In genomic region chr11:5107285-5107684, GRCh38 we compare ENCODE assay signal across 18 cellular contexts. TPM values are rescaled to one million over a fixed set of nuclear protein-coding genes. Genes with fewer than 3 reads are reported as not detected.
DNase-seq lines count a peak whose midpoint lies in the region; ATAC-seq, FAIRE-seq and TF ChIP-seq lines count a peak whose summit lies in the region.
"Had no signal": no experiment of that assay in that cellular context is flagged by ENCODE, and none has a peak within 500 bp of the region (broad histone marks: within the 10 kb centered on the region; RNA-seq: fewer than 3 reads in every experiment).

No MANE protein-coding gene starts in this region.

- 0 out of 2 replicates have a peak, but pooled peaks cover 3% of the 10 kb centered on the region for H3K27me3 ChIP-seq in OCI-LY3 (ENCODE audit: low read depth, low read length)
- H3K27me3 ChIP-seq in H1 (replicated peaks in 1 of 4; ENCODE audit: control insufficient read depth in 3 of 4, extremely low read depth in 1 of 4, insufficient read depth in 3 of 4, low read length in 3 of 4), result no peaks in the 10 kb centered on the region
- H3K27me3 ChIP-seq in stomach, result peaks cover 0 to 4% (median 0%) of the 10 kb centered on the region in 3 donors
- H3K27me3 ChIP-seq: BLaER1 treated with 17β-estradiol and CSF1 and Interleukin-3, amounts not matched to agents 10 nM and 100 nM had no signal

- no peak for FAIRE-seq in H1 (lab: Jason Lieb, UNC)
- FAIRE-seq: GM12892, H54 had no signal

- H4K8ac ChIP-seq in H1 (ENCODE audit: extremely low read depth, insufficient read depth, low read length), result no peak overlapping the region

- H3K4me3 ChIP-seq in OCI-LY3 (ENCODE audit: low read length), result no peak overlapping the region
- no peak overlapping the region for H3K4me3 ChIP-seq in H1 (ENCODE audit: extremely low read depth in 1 of 4, insufficient read depth in 2 of 4, low read depth in 3 of 4, low read length in 4 of 4)
- no peak overlapping the region for H3K4me3 ChIP-seq in mucosa of descending colon
- H3K4me3 ChIP-seq in stomach, result no peak overlapping the region
- H3K4me3 ChIP-seq: BLaER1 treated with 17β-estradiol and CSF1 and Interleukin-3, amounts not matched to agents 10 nM and 100 nM had no signal

- H4K91ac ChIP-seq in H1 (replicated peaks; ENCODE audit: insufficient read length, low read length), result no peak overlapping the region

- no peak overlapping the region for H2BK12ac ChIP-seq in H1 (ENCODE audit: low read depth, low read length)

- H2BK20ac ChIP-seq in H1 (ENCODE audit: low read length), result no peak overlapping the region

- no peak overlapping the region for H3K14ac ChIP-seq in H1 (ENCODE audit: insufficient read length)

- no peaks in the 10 kb centered on the region for H3K36me3 ChIP-seq in OCI-LY3 (replicated peaks; ENCODE audit: low read depth, low read length)
- no peaks in the 10 kb centered on the region for H3K36me3 ChIP-seq in H1 (ENCODE audit: control insufficient read depth in 2 of 4, insufficient read depth in 4 of 4, low read length in 3 of 4)
- H3K36me3 ChIP-seq in mucosa of descending colon (ENCODE audit: low read depth), result no peaks in the 10 kb centered on the region
- no peaks in the 10 kb centered on the region for H3K36me3 ChIP-seq in stomach
- H3K36me3 ChIP-seq: BLaER1 treated with 17β-estradiol and CSF1 and Interleukin-3, amounts not matched to agents 10 nM and 100 nM had no signal

- no peak for TF ChIP-seq CTCF in OCI-LY3 (IDR thresholded peaks at IDR 0.05; ENCODE audit: low read depth, low read length)
- no peak for TF ChIP-seq CTCF in H1 (IDR thresholded peaks at IDR 0.05; ENCODE audit: control extremely low read depth in 1 of 3, insufficient read depth in 1 of 3, low read depth in 1 of 3, low read length in 3 of 3)
- TF ChIP-seq CTCF in mucosa of descending colon (IDR thresholded peaks at IDR 0.05), result no peak
- no peak for TF ChIP-seq CTCF in stomach (IDR thresholded peaks at IDR 0.05)

- H3K4me1 ChIP-seq in OCI-LY3 (ENCODE audit: low read length) (peaks cover 6% of the 10 kb centered on the region), H1 (replicated peaks in 1 of 4; ENCODE audit: control insufficient read depth in 3 of 4, insufficient read depth in 4 of 4, low read length in 3 of 4) (no peaks in the 10 kb centered on the region), mucosa of descending colon (ENCODE audit: low read depth) (no peaks in the 10 kb centered on the region), stomach (no peaks in the 10 kb centered on the region)
- H3K4me1 ChIP-seq: BLaER1 treated with 17β-estradiol and CSF1 and Interleukin-3, amounts not matched to agents 10 nM and 100 nM had no signal

- H2AK5ac ChIP-seq in H1 (ENCODE audit: low read depth, low read length), result no peak overlapping the region

- H2AFZ ChIP-seq in OCI-LY3 (ENCODE audit: low read depth, low read length) (no peak overlapping the region), H1 (ENCODE audit: low read length) (peak overlapping the region; percentile 90)

- H3K23me2 ChIP-seq in H1 (ENCODE audit: low read depth, low read length), result no peaks in the 10 kb centered on the region; the same call in 1 of the 2 replicates

- no peak overlapping the region for H3K4ac ChIP-seq in H1 (replicated peaks; ENCODE audit: insufficient read length, low read depth, low read length)

- no peak overlapping the region for H2BK15ac ChIP-seq in H1 (ENCODE audit: low read length)

- H3K79me2 ChIP-seq in OCI-LY3 (ENCODE audit: low read length), result no peaks in the 10 kb centered on the region
- no peaks in the 10 kb centered on the region for H3K79me2 ChIP-seq in H1 (ENCODE audit: control insufficient read depth in 1 of 2, insufficient read depth in 2 of 2, low read length in 2 of 2)

- intact Hi-C loops in mucosa of descending colon (cut with DNase I, micrococcal nuclease) (no loop called here), stomach (cut with DNase I; ENCODE audit: low total_unique reads) (no loop called here)

- ATAC-seq in HG03097 (IDR thresholded peaks at IDR 0.05; ENCODE audit: low FRiP score, unreplicated experiment) (no peak), mucosa of descending colon (no peak)
- ATAC-seq: HCT116 had no signal

- H3K56ac ChIP-seq in H1 (replicated peaks; ENCODE audit: insufficient read length, low read depth, low read length), result no peak overlapping the region

- WGBS in H1 (ENCODE audit: extremely low coverage in 1 of 2, insufficient coverage in 1 of 2, insufficient read length in 1 of 2, insufficient replicate concordance in 2 of 2, low coverage in 1 of 2, low lambda C conversion rate in 2 of 2, missing lambda C conversion rate in 1 of 2), 2 experiments, result 80% methylated on average over 3 of the region's 3 CpGs; no CpG with 5 or more reads in 1 of the 2 experiments
- 59 to 77% (median 72%) methylated on average over 3 of the region's 3 CpGs for WGBS in stomach, 5 donors

- H3K9ac ChIP-seq in OCI-LY3 (ENCODE audit: low read length), result no peak overlapping the region
- no peak overlapping the region for H3K9ac ChIP-seq in H1 (replicated peaks in 1 of 4; ENCODE audit: extremely low read depth in 1 of 4, low read depth in 3 of 4, low read length in 3 of 4)
- H3K9ac ChIP-seq: BLaER1 treated with 17β-estradiol and CSF1 and Interleukin-3, amounts not matched to agents 10 nM and 100 nM had no signal

- TF ChIP-seq EP300 in H1 (IDR thresholded peaks at IDR 0.05; ENCODE audit: borderline replicate concordance in 1 of 2, low read depth in 2 of 2, low read length in 2 of 2), result no peak
- TF ChIP-seq EP300 in stomach (IDR thresholded peaks at IDR 0.05), result no peak

- no peaks in the 10 kb centered on the region for H4K20me1 ChIP-seq in OCI-LY3 (ENCODE audit: insufficient read depth, low read length)
- H4K20me1 ChIP-seq in H1 (replicated peaks in 1 of 2; ENCODE audit: control insufficient read depth in 1 of 2, insufficient read depth in 2 of 2, low read length in 2 of 2), result no peaks in the 10 kb centered on the region
- H4K20me1 ChIP-seq: BLaER1 treated with 17β-estradiol and CSF1 and Interleukin-3, amounts not matched to agents 10 nM and 100 nM had no signal

- no peak for TF ChIP-seq RAD21 in H1 (IDR thresholded peaks at IDR 0.05 in 1 of 2, conservative IDR thresholded peaks at IDR 0.05 in 1 of 2; ENCODE audit: low read depth in 2 of 2, low read length in 2 of 2)

- H3K9me3 ChIP-seq in OCI-LY3 (ENCODE audit: insufficient read depth, low read length) (no peaks in the 10 kb centered on the region), H1 (ENCODE audit: insufficient read depth in 2 of 2, low read depth in 1 of 2, low read length in 1 of 2) (no peaks in the 10 kb centered on the region), mucosa of descending colon (no peaks in the 10 kb centered on the region), stomach (no peaks in the 10 kb centered on the region)
- H3K9me3 ChIP-seq: BLaER1 treated with 17β-estradiol and CSF1 and Interleukin-3, amounts not matched to agents 10 nM and 100 nM had no signal

- TF ChIP-seq POLR2A in H1 (IDR thresholded peaks at IDR 0.05; ENCODE audit: control extremely low read depth in 1 of 2, low read depth in 2 of 2, low read length in 2 of 2), result no peak
- TF ChIP-seq POLR2A in stomach (IDR thresholded peaks at IDR 0.05), result no peak

- no peaks in the 10 kb centered on the region for H3K79me1 ChIP-seq in H1 (ENCODE audit: low read depth, low read length)

- H2BK120ac ChIP-seq in H1 (replicated peaks; ENCODE audit: low read depth, low read length), result no peak overlapping the region

- H4K5ac ChIP-seq in H1 (ENCODE audit: insufficient read length, low read depth, low read length), result no peak overlapping the region

- DNase-seq in DMS53 (lab: John Stamatoyannopoulos, UW) (peak; percentile 56), H1 (ENCODE audit: low read depth in 1 of 2, low spot score in 2 of 2) (no peak), myocyte (ENCODE audit: low read depth) (peak; percentile 2), mucosa of descending colon (no peak), stomach (no peak)
- DNase-seq: 8988T; ACHN; CD4-positive, CD25-positive, alpha-beta regulatory T cell; DMS79 treated with DMSO at 0.1 percent for 48 hours; GDM1; KBM-7 had no signal

- H3K27ac ChIP-seq in OCI-LY3 (ENCODE audit: low read length) (no peak overlapping the region), H1 (ENCODE audit: low read depth, low read length) (no peak overlapping the region), stomach (no peak overlapping the region)
- H3K27ac ChIP-seq: BLaER1 treated with 17β-estradiol and CSF1 and Interleukin-3, amounts not matched to agents 10 nM and 100 nM; HL-60 had no signal

- H3K18ac ChIP-seq in H1 (ENCODE audit: extremely low read depth, low read length), result no peak overlapping the region

- H3K23ac ChIP-seq in H1 (ENCODE audit: insufficient read length), result no peak overlapping the region

- no peak overlapping the region for H2BK5ac ChIP-seq in H1 (ENCODE audit: low read depth, low read length)

- CTCF ChIA-PET in H1 (lab: Charles Lee; ENCODE audit: partially characterized antibody), result interaction anchor here (0.6 kb wide), 1 partner anchor 15 kb away, joined by 4 read pairs; no protein-coding TSS in a partner anchor

- H3K4me2 ChIP-seq in OCI-LY3 (ENCODE audit: low read length), result peak overlapping the region; percentile 12; the same call in 1 of the 2 replicates
- no peak overlapping the region for H3K4me2 ChIP-seq in H1 (ENCODE audit: insufficient read depth in 1 of 2, low read depth in 2 of 2, low read length in 2 of 2)
- H3K4me2 ChIP-seq: BLaER1 treated with 17β-estradiol and CSF1 and Interleukin-3, amounts not matched to agents 10 nM and 100 nM had no signal

- POLR2A ChIA-PET in H1 (lab: Charles Lee; ENCODE audit: partially characterized antibody), result no interaction called here

RNA-seq across cellular contexts. Expression of gene OR52A5, which starts 30.9 kb away (rescaled TPM):
- total RNA-seq in H1 (2021; fragmentation: NEBNext Ultra II Directional; extraction: Animal tissue kit (Norgen Biotek cat#: 25700)), result 0.11 TPM in 1 of 2 replicates, not detected in the other
- 0.02 TPM in 2 replicates for polyA plus RNA-seq in H1 (2011; rRNA removed)
- polyA plus RNA-seq in H1 (2011; cell fraction: cytosol; rRNA removed), result not detected
- polyA plus RNA-seq in H1 (2011; cell fraction: nucleus; rRNA removed), result not detected
- not detected in 4 replicates for polyA plus RNA-seq in H1 (2012, experiment 1 of 2)
- not detected for polyA plus RNA-seq in H1 (2012, experiment 2 of 2)
- polyA plus RNA-seq in H1 (2013, experiment 1 of 2), result 0.06 TPM
- polyA plus RNA-seq in H1 (2013, experiment 2 of 2), result 0.04 TPM
- polyA minus RNA-seq in H1 (2011; rRNA and poly(A)+ RNA removed), result 0.09 and 0.10 TPM in 2 replicates
- polyA minus RNA-seq in H1 (2011; cell fraction: cytosol; rRNA and poly(A)+ RNA removed), result not detected
- polyA minus RNA-seq in H1 (2011; cell fraction: nucleus; rRNA and poly(A)+ RNA removed), result 0.50 TPM
- not detected in 2 replicates for total RNA-seq in myocyte
- polyA plus RNA-seq in myocyte (2012), result not detected
- total RNA-seq in mucosa of descending colon, result not detected
- total RNA-seq in stomach, result under 1 TPM in 1 of 5 donors, not detected in 4; 0.18 TPM
- not detected for polyA plus RNA-seq in stomach
- total RNA-seq: CD4-positive, CD25-positive, alpha-beta regulatory T cell had no signal
- polyA plus RNA-seq: CD4-positive, CD25-positive, alpha-beta regulatory T cell had no signal

RNA-seq across cellular contexts. Expression of gene OR52E1, which starts 37.9 kb away (rescaled TPM):
- total RNA-seq in H1 (2021; fragmentation: NEBNext Ultra II Directional; extraction: Animal tissue kit (Norgen Biotek cat#: 25700)), result not detected in 2 replicates
- polyA plus RNA-seq in H1 (2011; rRNA removed) (not detected in 2 replicates), stomach (not detected)
- not detected for polyA plus RNA-seq in H1 (2011; cell fraction: cytosol; rRNA removed)
- not detected for polyA plus RNA-seq in H1 (2011; cell fraction: nucleus; rRNA removed)
- not detected in 4 replicates for polyA plus RNA-seq in H1 (2012, experiment 1 of 2)
- not detected for polyA plus RNA-seq in H1 (2012, experiment 2 of 2)
- polyA plus RNA-seq in H1 (2013, experiment 1 of 2), result not detected
- polyA plus RNA-seq in H1 (2013, experiment 2 of 2), result not detected
- polyA minus RNA-seq in H1 (2011; rRNA and poly(A)+ RNA removed), result not detected in 2 replicates
- not detected for polyA minus RNA-seq in H1 (2011; cell fraction: cytosol; rRNA and poly(A)+ RNA removed)
- not detected for polyA minus RNA-seq in H1 (2011; cell fraction: nucleus; rRNA and poly(A)+ RNA removed)
- total RNA-seq in myocyte (not detected in 2 replicates), mucosa of descending colon (not detected), stomach (1 to 10 TPM in 1 of 5 donors, not detected in 4; 2.6 TPM)
- polyA plus RNA-seq in myocyte (2012), result not detected
- total RNA-seq: CD4-positive, CD25-positive, alpha-beta regulatory T cell had no signal
- polyA plus RNA-seq: CD4-positive, CD25-positive, alpha-beta regulatory T cell had no signal

RNA-seq across cellular contexts. Expression of gene OR52A1, which starts 47.3 kb away (rescaled TPM):
- 11.6 and 12.2 TPM in 2 replicates for total RNA-seq in H1 (2021; fragmentation: NEBNext Ultra II Directional; extraction: Animal tissue kit (Norgen Biotek cat#: 25700))
- polyA plus RNA-seq in H1 (2011; rRNA removed) (5.7 and 5.9 TPM in 2 replicates), stomach (not detected)
- 6.4 TPM for polyA plus RNA-seq in H1 (2011; cell fraction: cytosol; rRNA removed)
- 5.6 TPM for polyA plus RNA-seq in H1 (2011; cell fraction: nucleus; rRNA removed)
- 1.7 to 3.2 TPM (median 2.2 TPM) in 4 replicates for polyA plus RNA-seq in H1 (2012, experiment 1 of 2)
- polyA plus RNA-seq in H1 (2012, experiment 2 of 2), result 0.58 TPM
- polyA plus RNA-seq in H1 (2013, experiment 1 of 2), result 10.4 TPM
- 10.5 TPM for polyA plus RNA-seq in H1 (2013, experiment 2 of 2)
- 9.3 and 10.4 TPM in 2 replicates for polyA minus RNA-seq in H1 (2011; rRNA and poly(A)+ RNA removed)
- polyA minus RNA-seq in H1 (2011; cell fraction: cytosol; rRNA and poly(A)+ RNA removed), result 2.1 TPM
- 5.8 TPM for polyA minus RNA-seq in H1 (2011; cell fraction: nucleus; rRNA and poly(A)+ RNA removed)
- total RNA-seq in myocyte (not detected in 2 replicates), mucosa of descending colon (not detected), stomach (not detected)
- not detected for polyA plus RNA-seq in myocyte (2012)
- total RNA-seq: CD4-positive, CD25-positive, alpha-beta regulatory T cell had no signal
- polyA plus RNA-seq: CD4-positive, CD25-positive, alpha-beta regulatory T cell had no signal

RNA-seq across cellular contexts. Expression of gene OR52E2, which starts 47.9 kb away (rescaled TPM):
- total RNA-seq in H1 (2021; fragmentation: NEBNext Ultra II Directional; extraction: Animal tissue kit (Norgen Biotek cat#: 25700)), result not detected in 2 replicates
- polyA plus RNA-seq in H1 (2011; rRNA removed), result not detected in 2 replicates
- polyA plus RNA-seq in H1 (2011; cell fraction: cytosol; rRNA removed), result not detected
- not detected for polyA plus RNA-seq in H1 (2011; cell fraction: nucleus; rRNA removed)
- not detected in 4 replicates for polyA plus RNA-seq in H1 (2012, experiment 1 of 2)
- polyA plus RNA-seq in H1 (2012, experiment 2 of 2), result not detected
- not detected for polyA plus RNA-seq in H1 (2013, experiment 1 of 2)
- polyA plus RNA-seq in H1 (2013, experiment 2 of 2), result not detected
- not detected in 2 replicates for polyA minus RNA-seq in H1 (2011; rRNA and poly(A)+ RNA removed)
- not detected for polyA minus RNA-seq in H1 (2011; cell fraction: cytosol; rRNA and poly(A)+ RNA removed)
- polyA minus RNA-seq in H1 (2011; cell fraction: nucleus; rRNA and poly(A)+ RNA removed), result not detected
- not detected in 2 replicates for total RNA-seq in myocyte
- polyA plus RNA-seq in myocyte (2012), result not detected
- not detected for total RNA-seq in mucosa of descending colon
- not detected for total RNA-seq in stomach
- polyA plus RNA-seq in stomach, result not detected
- total RNA-seq: CD4-positive, CD25-positive, alpha-beta regulatory T cell had no signal
- polyA plus RNA-seq: CD4-positive, CD25-positive, alpha-beta regulatory T cell had no signal

Comparison
In these comparisons a context has a peak if more than half of its experiments do, and no peak if none do; other contexts are left out.
1. DNase-seq: peak in DMS53 (single experiment) and myocyte (single experiment); none in H1 (0 of 2), mucosa of descending colon (0 of 3) and stomach (single experiment).
2. RNA of gene OR52A1, which starts 47.3 kb away (total RNA-seq): 11.6 to 12.2 TPM in H1; not detected in myocyte, not detected in mucosa of descending colon and not detected in stomach; every median in the first group is over 10 times any median in the second.